In the genomic region with DNA sequence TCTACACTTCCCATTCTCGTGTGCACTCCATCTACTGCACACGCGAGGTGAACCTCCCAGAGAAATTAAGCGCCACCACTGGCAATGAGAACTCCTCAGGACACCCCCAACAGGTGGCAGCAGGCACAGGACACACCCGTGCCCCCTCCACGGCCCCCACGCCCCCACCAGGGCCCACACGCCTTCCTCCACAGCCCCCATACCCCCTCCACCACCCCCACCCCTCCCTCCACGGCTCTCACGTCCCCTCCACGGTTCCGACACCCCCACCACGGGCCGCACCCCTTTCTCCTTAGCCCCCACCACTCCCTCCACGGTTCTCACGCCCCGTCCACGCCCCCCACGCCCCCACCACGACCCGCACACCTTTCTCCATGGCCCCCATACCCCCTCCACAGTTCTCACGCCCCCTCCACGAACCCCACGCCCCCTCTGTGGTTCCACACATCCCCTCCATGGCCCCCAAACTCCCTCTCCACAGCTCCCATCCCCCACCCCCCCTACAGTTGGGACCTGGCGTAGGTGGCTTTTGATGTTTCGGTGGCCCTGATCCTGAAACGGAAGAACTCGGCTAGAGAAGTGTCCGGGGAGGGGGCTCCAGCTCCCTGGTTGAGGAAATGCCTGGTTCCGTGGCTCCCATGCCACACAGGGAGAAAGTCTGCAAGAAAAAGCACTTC, we compare ENCODE assay signal across 23 cellular contexts.
DNase-seq lines count a peak whose midpoint lies in the region; ATAC-seq and TF ChIP-seq lines count a peak whose summit lies in the region.
"Had no signal": no experiment of that assay in that cellular context is flagged by ENCODE, and none has a peak within 500 bp of the region (broad histone marks: within the 10 kb centered on the region; RNA-seq: fewer than 3 reads in every experiment).

No MANE protein-coding gene starts in this region.

- no peak for TF ChIP-seq CTCF in GM20000 (IDR thresholded peaks at IDR 0.05; ENCODE audit: extremely low read depth, missing control alignments)
- TF ChIP-seq CTCF in coronary artery (IDR thresholded peaks at IDR 0.05) = no peak
- TF ChIP-seq CTCF in nephron progenitor cell (IDR thresholded peaks at IDR 0.05) = no peak

- no peak overlapping the region for H3K4me3 ChIP-seq in coronary artery
- H3K4me3 ChIP-seq: A549; BLaER1 treated with 17β-estradiol and CSF1 and Interleukin-3, amounts not matched to agents 10 nM and 100 nM; SJSA1 had no signal

- H3K4me3 Mint-ChIP-seq in nephron progenitor cell = no peak overlapping the region
- H3K4me3 Mint-ChIP-seq in stimulated activated naive B cell treated with anti-CD40 and anti-IgM and Interleukin-4, amounts not matched to agents 10 μg/mL and 1 μg/mL and 100 μg/mL, for 72 hours = no peak overlapping the region
- H3K4me3 Mint-ChIP-seq: CD4-positive, alpha-beta T cell had no signal

- DNase-seq in GM20000 (ENCODE audit: low spot score) (peak; percentile 23), coronary artery (ENCODE audit: low spot score) (peak; percentile 40), nephron progenitor cell (no peak), NCI-H524 (lab: John Stamatoyannopoulos, UW) (no peak)
- DNase-seq in stimulated activated naive B cell treated with anti-CD40 and anti-IgM and Interleukin-4, amounts not matched to agents 10 μg/mL and 1 μg/mL and 100 μg/mL, for 72 hours = no peak
- DNase-seq: AML-193; CD4-positive, alpha-beta T cell; DMS53; HCEC 1CT; NCI-H1048; NCI-H1417; NCI-H1694; NCI-H2029 treated with DMSO at 0.1 percent for 48 hours; NCI-H2227 treated with DMSO at 0.1 percent for 48 hours; NCI-H510A; NCI-H748 treated with DMSO at 0.1 percent for 48 hours had no signal

- ATAC-seq in stimulated activated naive B cell treated with anti-CD40 and anti-IgM and Interleukin-4, amounts not matched to agents 10 μg/mL and 1 μg/mL and 100 μg/mL, for 72 hours (replicated peaks) = no peak
- ATAC-seq in GM18498 (IDR thresholded peaks at IDR 0.05; ENCODE audit: unreplicated experiment) = no peak
- ATAC-seq in HG02759 (IDR thresholded peaks at IDR 0.05; ENCODE audit: unreplicated experiment) = no peak
- ATAC-seq: A549, Right ventricle myocardium inferior had no signal

- peaks cover 78% of the 10 kb centered on the region for H3K4me1 Mint-ChIP-seq in nephron progenitor cell
- peaks cover 17 to 39% of the 10 kb centered on the region in 2 donors for H3K4me1 Mint-ChIP-seq in stimulated activated naive B cell treated with anti-CD40 and anti-IgM and Interleukin-4, amounts not matched to agents 10 μg/mL and 1 μg/mL and 100 μg/mL, for 72 hours

- H3K27ac Mint-ChIP-seq in nephron progenitor cell = peak overlapping the region; percentile 87
- H3K27ac Mint-ChIP-seq in stimulated activated naive B cell treated with anti-CD40 and anti-IgM and Interleukin-4, amounts not matched to agents 10 μg/mL and 1 μg/mL and 100 μg/mL, for 72 hours = peak overlapping the region; percentile 37
- H3K27ac Mint-ChIP-seq: CD4-positive, alpha-beta T cell had no signal

- no peak overlapping the region for H3K27ac ChIP-seq in coronary artery
- H3K27ac ChIP-seq: A549, HL-60, SJSA1 had no signal

- H3K27me3 Mint-ChIP-seq in nephron progenitor cell (ENCODE audit: low read depth, poor library complexity) = no peaks in the 10 kb centered on the region
- H3K27me3 Mint-ChIP-seq in stimulated activated naive B cell treated with anti-CD40 and anti-IgM and Interleukin-4, amounts not matched to agents 10 μg/mL and 1 μg/mL and 100 μg/mL, for 72 hours = no peaks in the 10 kb centered on the region
- H3K27me3 Mint-ChIP-seq: CD4-positive, alpha-beta T cell had no signal

- peaks cover 21% of the 10 kb centered on the region for H3K9me3 Mint-ChIP-seq in nephron progenitor cell
- H3K9me3 Mint-ChIP-seq in stimulated activated naive B cell treated with anti-CD40 and anti-IgM and Interleukin-4, amounts not matched to agents 10 μg/mL and 1 μg/mL and 100 μg/mL, for 72 hours = peaks cover 0 to 5% of the 10 kb centered on the region in 2 donors
- H3K9me3 Mint-ChIP-seq: CD4-positive, alpha-beta T cell had no signal

- H3K36me3 Mint-ChIP-seq in nephron progenitor cell (ENCODE audit: low read depth) = peaks cover 69% of the 10 kb centered on the region
- peaks cover 28 to 45% of the 10 kb centered on the region in 2 donors for H3K36me3 Mint-ChIP-seq in stimulated activated naive B cell treated with anti-CD40 and anti-IgM and Interleukin-4, amounts not matched to agents 10 μg/mL and 1 μg/mL and 100 μg/mL, for 72 hours

Comparison
In these comparisons a context has a peak if more than half of its experiments do, and no peak if none do; other contexts are left out.
1. DNase-seq: peak in GM20000 (single experiment) and coronary artery (single experiment); none in nephron progenitor cell (single experiment), stimulated activated naive B cell treated with anti-CD40 and anti-IgM and Interleukin-4, amounts not matched to agents 10 μg/mL and 1 μg/mL and 100 μg/mL, for 72 hours (single experiment) and NCI-H524 (0 of 2).